ENCODE assay signal across 12 cellular contexts in the genomic region with DNA sequence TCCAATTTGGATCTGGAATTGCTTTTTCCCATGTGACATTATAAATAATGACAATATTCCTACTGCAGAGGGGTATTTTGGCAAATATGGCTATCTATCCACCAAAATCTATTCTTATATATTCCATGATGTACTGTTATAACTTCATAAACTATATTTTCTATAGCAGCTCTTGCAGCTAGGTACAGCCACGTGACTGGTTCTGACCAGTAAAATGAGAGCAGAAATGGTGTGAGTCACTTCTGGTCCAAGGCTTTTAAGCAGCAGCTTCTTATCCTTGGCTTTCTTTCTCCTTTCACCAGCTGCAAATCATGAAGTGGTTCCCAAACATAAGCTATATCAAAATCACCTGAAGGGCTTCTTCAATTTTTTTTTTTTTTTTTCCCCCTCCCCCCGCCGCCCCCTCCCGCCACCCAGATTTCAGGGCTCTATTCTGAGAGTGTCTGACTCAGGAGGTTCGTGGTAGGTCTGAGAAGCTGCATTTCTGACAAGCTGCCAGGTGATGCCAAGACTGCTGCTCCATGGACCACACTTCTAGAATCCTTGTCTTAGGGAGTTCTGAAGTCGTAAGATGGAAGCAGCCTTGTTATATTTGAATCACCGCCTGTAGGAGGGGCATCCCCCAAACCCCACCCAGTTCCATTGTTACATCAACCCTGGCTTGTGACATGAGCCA.
"Had no signal": no experiment of that assay in that cellular context is flagged by ENCODE, and none has a peak within 500 bp of the region (broad histone marks: within the 10 kb centered on the region; RNA-seq: fewer than 3 reads in every experiment).

No MANE protein-coding gene starts in this region.

- H3K27ac ChIP-seq: brain microvascular endothelial cell, esophagus squamous epithelium, heart right ventricle, testis had no signal

- DNase-seq: activated effector memory CD4-positive, alpha-beta T cell treated with Interleukin-2 at 50 U/mL for 16 hours; brain microvascular endothelial cell; esophagus squamous epithelium; foreskin melanocyte; heart right ventricle; kidney; left ventricle myocardium superior; stimulated activated CD4-positive, alpha-beta T cell treated with anti-CD3 and anti-CD28 coated beads, Interleukin-12 subunit alpha, Interleukin-12 subunit beta, amount 100 ng/mL, for 4 hours; SW 1271; testis had no signal

- H3K27me3 Mint-ChIP-seq: activated naive CD8-positive, alpha-beta T cell; stimulated activated naive CD8-positive, alpha-beta T cell treated with anti-CD3 and anti-CD28 coated beads, Interleukin-15, Interleukin-2, amounts not matched to agents 100 ng/mL and 50 ng/mL, for 24 hours had no signal

- H3K27me3 ChIP-seq: brain microvascular endothelial cell, esophagus squamous epithelium, heart right ventricle, testis had no signal

- H3K9me3 ChIP-seq: esophagus squamous epithelium, heart right ventricle, testis had no signal

- H3K36me3 ChIP-seq: brain microvascular endothelial cell, esophagus squamous epithelium, heart right ventricle had no signal

- H3K4me3 ChIP-seq: esophagus squamous epithelium, heart right ventricle, testis had no signal

- H3K9me3 Mint-ChIP-seq: stimulated activated naive CD8-positive, alpha-beta T cell treated with anti-CD3 and anti-CD28 coated beads, Interleukin-15, Interleukin-2, amounts not matched to agents 100 ng/mL and 50 ng/mL, for 24 hours had no signal

- H3K4me3 Mint-ChIP-seq: activated naive CD8-positive, alpha-beta T cell; stimulated activated naive CD8-positive, alpha-beta T cell treated with anti-CD3 and anti-CD28 coated beads, Interleukin-15, Interleukin-2, amounts not matched to agents 100 ng/mL and 50 ng/mL, for 24 hours had no signal

- ATAC-seq: heart right ventricle, left ventricle myocardium superior had no signal

- H3K27ac Mint-ChIP-seq: activated naive CD8-positive, alpha-beta T cell; stimulated activated naive CD8-positive, alpha-beta T cell treated with anti-CD3 and anti-CD28 coated beads, Interleukin-15, Interleukin-2, amounts not matched to agents 100 ng/mL and 50 ng/mL, for 24 hours had no signal

- H3K4me1 ChIP-seq: heart right ventricle, testis had no signal
